10 cellular contexts compared by ENCODE assay signal in genomic region chr19:14585187-14585586, GRCh38. TPM values are rescaled to one million over a fixed set of nuclear protein-coding genes. Genes with fewer than 3 reads are reported as not detected.
DNase-seq lines count a peak whose midpoint lies in the region; ATAC-seq lines count a peak whose summit lies in the region.
"Not testable (repeated sequence)": the region's sequence is repeated elsewhere in the genome, so short reads cannot be mapped to it uniquely, and the experiment has no call there.
"Had no signal": no experiment of that assay in that cellular context is flagged by ENCODE, and none has a peak within 500 bp of the region (broad histone marks: within the 10 kb centered on the region; RNA-seq: fewer than 3 reads in every experiment).

No MANE protein-coding gene starts in this region.

- not testable (repeated sequence) for H3K36me3 Mint-ChIP-seq in activated naive CD4-positive, alpha-beta T cell treated with anti-CD3 and anti-CD28 coated beads for 36 hours (ENCODE audit: low read depth)

- not testable (repeated sequence) for H3K27ac Mint-ChIP-seq in activated naive CD4-positive, alpha-beta T cell treated with anti-CD3 and anti-CD28 coated beads for 36 hours

- not testable (repeated sequence) for H3K4me3 Mint-ChIP-seq in activated naive CD4-positive, alpha-beta T cell treated with anti-CD3 and anti-CD28 coated beads for 36 hours

- H3K27me3 Mint-ChIP-seq in activated naive CD4-positive, alpha-beta T cell treated with anti-CD3 and anti-CD28 coated beads for 36 hours (ENCODE audit: low read depth): not testable (repeated sequence)

- ATAC-seq in GM18498 (IDR thresholded peaks at IDR 0.05; ENCODE audit: unreplicated experiment): peak; percentile 66
- ATAC-seq in GM21381 (IDR thresholded peaks at IDR 0.05; ENCODE audit: unreplicated experiment): peak; percentile 66
- ATAC-seq in HG02870 (IDR thresholded peaks at IDR 0.05; ENCODE audit: unreplicated experiment): peak; percentile 70
- ATAC-seq in HG03558 (IDR thresholded peaks at IDR 0.05; ENCODE audit: extremely low read depth, unreplicated experiment): peak; percentile 44
- peak; percentile 34; the same call in 1 of the 3 replicates for ATAC-seq in SK-N-SH treated with all-trans-retinoic acid at 6 μM for 48 hours

- not testable (repeated sequence) for H3K9me3 Mint-ChIP-seq in activated naive CD4-positive, alpha-beta T cell treated with anti-CD3 and anti-CD28 coated beads for 36 hours

- CTCF ChIA-PET in activated naive CD4-positive, alpha-beta T cell treated with anti-CD3 and anti-CD28 coated beads for 36 hours (lab: Charles Lee): not testable (repeated sequence)

- peak; percentile 66 for DNase-seq in activated naive CD4-positive, alpha-beta T cell treated with anti-CD3 and anti-CD28 coated beads for 36 hours
- peak; percentile 83 for DNase-seq in iris pigment epithelial cell (ENCODE audit: low read depth)
- DNase-seq in stimulated activated naive CD4-positive, alpha-beta T cell treated with Interleukin-2 at 50 U/mL for 16 hours (lab: John Stamatoyannopoulos, UW): peak; percentile 57

- H3K4me1 Mint-ChIP-seq in activated naive CD4-positive, alpha-beta T cell treated with anti-CD3 and anti-CD28 coated beads for 36 hours (ENCODE audit: low read depth): peaks cover 10% of the 10 kb centered on the region

- intact Hi-C loops in activated naive CD4-positive, alpha-beta T cell treated with anti-CD3 and anti-CD28 coated beads for 36 hours (cut with micrococcal nuclease): not testable (repeated sequence)

RNA-seq across cellular contexts. Expression of gene CLEC17A, which starts 2.3 kb away (rescaled TPM):
- under 1 TPM; 0.15 to 0.26 TPM for total RNA-seq in activated naive CD4-positive, alpha-beta T cell treated with anti-CD3 and anti-CD28 coated beads for 36 hours
- total RNA-seq: gastroesophageal sphincter, neural crest cell had no signal

RNA-seq across cellular contexts. Expression of gene NDUFB7, which starts 13.3 kb away (rescaled TPM):
- total RNA-seq in activated naive CD4-positive, alpha-beta T cell treated with anti-CD3 and anti-CD28 coated beads for 36 hours: 100 to 1,000 TPM; 117 to 123 TPM

RNA-seq across cellular contexts. Expression of gene TECR, which starts 55.8 kb away (rescaled TPM):
- 100 to 1,000 TPM; 102 to 105 TPM for total RNA-seq in activated naive CD4-positive, alpha-beta T cell treated with anti-CD3 and anti-CD28 coated beads for 36 hours

Comparison
In these comparisons a context has a peak if more than half of its experiments do, and no peak if none do; other contexts are left out.
1. Peak in every context shown above with its lines: DNase-seq and ATAC-seq.